In genomic region chr10:490256-490655, GRCh38 we compare ENCODE assay signal across 1 cellular context.
TF ChIP-seq lines count a peak whose summit lies in the region.

No MANE protein-coding gene starts in this region.

TF ChIP-seq in IMR-90, 13 proteins besides CTCF, POLR2A, EP300 and RAD21 (continued from another document):
- TF ChIP-seq MXI1 (IDR thresholded peaks at IDR 0.05; ENCODE audit: borderline replicate concordance, low read depth, low read length) (no peak), USF2 (IDR thresholded peaks at IDR 0.05; ENCODE audit: low read depth, low read length) (no peak), MAZ (IDR thresholded peaks at IDR 0.05; ENCODE audit: borderline replicate concordance, low read depth, low read length) (no peak), SMC3 (IDR thresholded peaks at IDR 0.05; ENCODE audit: low read depth, low read length) (no peak), RCOR1 (IDR thresholded peaks at IDR 0.05; ENCODE audit: insufficient replicate concordance, low read length) (no peak), CEBPB (IDR thresholded peaks at IDR 0.05; ENCODE audit: low read depth, low read length) (no peak), RFX5 (IDR thresholded peaks at IDR 0.05; ENCODE audit: low read depth, low read length) (no peak), MAFK (IDR thresholded peaks at IDR 0.05; ENCODE audit: low read depth, low read length) (no peak)
